ENCODE assay signal across 1 cellular context in genomic region chr3:87227104-87227834, GRCh38.
TF ChIP-seq lines count a peak whose summit lies in the region.

A gene with protein sequence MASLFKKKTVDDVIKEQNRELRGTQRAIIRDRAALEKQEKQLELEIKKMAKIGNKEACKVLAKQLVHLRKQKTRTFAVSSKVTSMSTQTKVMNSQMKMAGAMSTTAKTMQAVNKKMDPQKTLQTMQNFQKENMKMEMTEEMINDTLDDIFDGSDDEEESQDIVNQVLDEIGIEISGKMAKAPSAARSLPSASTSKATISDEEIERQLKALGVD (plus strand): TSS chr3:87227309. CDS start chr3:87227523, 214 bp downstream.

TF ChIP-seq in GM12878, 131 proteins besides CTCF, POLR2A, EP300 and RAD21 (continued from another document and continues in another):
- TF ChIP-seq MTA2 (IDR thresholded peaks at IDR 0.05; ENCODE audit: low read depth) (no peak), PAX8 (IDR thresholded peaks at IDR 0.05) (no peak), MEF2A (IDR thresholded peaks at IDR 0.05; ENCODE audit: insufficient read depth, low read depth, low read length) (no peak), CHD2 (IDR thresholded peaks at IDR 0.05; ENCODE audit: borderline replicate concordance, low read depth, low read length) (no peak), CHD1 (IDR thresholded peaks at IDR 0.05; ENCODE audit: low read depth, low read length) (no peak), BRCA1 (IDR thresholded peaks at IDR 0.05; ENCODE audit: low read depth, low read length) (no peak), IKZF1 (conservative IDR thresholded peaks at IDR 0.05) (peak; percentile 96), SMC3 (IDR thresholded peaks at IDR 0.05; ENCODE audit: borderline replicate concordance, low read length) (no peak), YY1 (IDR thresholded peaks at IDR 0.05; ENCODE audit: low read depth, low read length) (no peak), KLF5 (IDR thresholded peaks at IDR 0.05; ENCODE audit: partially characterized antibody) (no peak), SP1 (IDR thresholded peaks at IDR 0.05; ENCODE audit: low read depth, low read length) (no peak), MYC (IDR thresholded peaks at IDR 0.05; ENCODE audit: insufficient read depth, insufficient read length, insufficient replicate concordance, low read length, severe bottlenecking) (no peak), USF1 (IDR thresholded peaks at IDR 0.05; ENCODE audit: borderline replicate concordance, extremely low read length, insufficient read depth, low read depth, low read length) (peak; percentile 29), REST (IDR thresholded peaks at IDR 0.05; ENCODE audit: low read depth, low read length) (no peak), RBBP5 (conservative IDR thresholded peaks at IDR 0.05) (no peak), RUNX3 (IDR thresholded peaks at IDR 0.05; ENCODE audit: low read length) (peak; percentile 58; the same call in 1 of the 2 replicates), FOXM1 (IDR thresholded peaks at IDR 0.05; ENCODE audit: low read depth, low read length) (no peak), HSF1 (IDR thresholded peaks at IDR 0.05; ENCODE audit: low read depth, low read length) (no peak), ZZZ3 (IDR thresholded peaks at IDR 0.05; ENCODE audit: control insufficient read depth, insufficient read length, low read depth) (no peak), RELA (IDR thresholded peaks at IDR 0.05; ENCODE audit: borderline replicate concordance, partially characterized antibody) (no peak), GABPA (IDR thresholded peaks at IDR 0.05; ENCODE audit: low read depth) (no peak), MXI1 (IDR thresholded peaks at IDR 0.05; ENCODE audit: low read depth, low read length) (peak; percentile 19; the same call in 1 of the 2 replicates), JUNB (IDR thresholded peaks at IDR 0.05) (no peak), IKZF2 (IDR thresholded peaks at IDR 0.05) (peak in 1 of 2 experiments; percentile 60; a peak in 3 of 4 replicates), EED (IDR thresholded peaks at IDR 0.05; ENCODE audit: low read depth) (0 out of 2 replicates have a peak, but pooled peaks have one; percentile 22), TARDBP (IDR thresholded peaks at IDR 0.05; ENCODE audit: borderline replicate concordance) (no peak), CBFB (IDR thresholded peaks at IDR 0.05; ENCODE audit: low read depth) (no peak; the same call in 1 of the 2 replicates), SREBF2 (IDR thresholded peaks at IDR 0.05; ENCODE audit: low read length) (no peak), FOS (IDR thresholded peaks at IDR 0.05; ENCODE audit: borderline replicate concordance, extremely low read depth, insufficient read length) (no peak), BMI1 (IDR thresholded peaks at IDR 0.05; ENCODE audit: borderline replicate concordance) (no peak), ESRRA (IDR thresholded peaks at IDR 0.05; ENCODE audit: low read length) (no peak), NRF1 (conservative IDR thresholded peaks at IDR 0.05; ENCODE audit: low read depth, low read length) (peak; percentile 84), TCF3 (IDR thresholded peaks at IDR 0.05; ENCODE audit: borderline replicate concordance, insufficient read depth, low read depth, low read length) (no peak), EGR1 (IDR thresholded peaks at IDR 0.05; ENCODE audit: borderline replicate concordance in 1 of 2, low read depth in 2 of 2, low read length in 2 of 2) (no peak), CEBPB (IDR thresholded peaks at IDR 0.05; ENCODE audit: borderline replicate concordance in 1 of 2, low read depth in 2 of 2, low read length in 2 of 2) (no peak), NKRF (conservative IDR thresholded peaks at IDR 0.05) (0 out of 2 replicates have a peak, but pooled peaks have one; percentile 49), NR2F1 (conservative IDR thresholded peaks at IDR 0.05) (0 out of 2 replicates have a peak, but pooled peaks have one; percentile 10), BHLHE40 (IDR thresholded peaks at IDR 0.05; ENCODE audit: borderline replicate concordance in 1 of 2, low read depth in 2 of 2, low read length in 1 of 2) (peak; percentile 91 to 94), DPF2 (IDR thresholded peaks at IDR 0.05) (peak; percentile 35; the same call in 1 of the 2 replicates), ZNF217 (IDR thresholded peaks at IDR 0.05) (no peak), ZNF687 (IDR thresholded peaks at IDR 0.05) (peak; percentile 43; the same call in 1 of the 2 replicates), NFYA (IDR thresholded peaks at IDR 0.05; ENCODE audit: borderline replicate concordance, low read depth, low read length) (no peak), POU2F2 (IDR thresholded peaks at IDR 0.05; ENCODE audit: borderline replicate concordance, low read depth, low read length) (peak; percentile 55; the same call in 1 of the 3 replicates), IRF4 (IDR thresholded peaks at IDR 0.05; ENCODE audit: low read depth, low read length) (no peak), SIX5 (IDR thresholded peaks at IDR 0.05; ENCODE audit: low read depth, low read length, severe bottlenecking) (peak; percentile 48), ZNF274 (IDR thresholded peaks at IDR 0.05; ENCODE audit: insufficient read depth, insufficient read length) (no peak), SMARCA5 (IDR thresholded peaks at IDR 0.05) (no peak)
- TF ChIP-seq, protein P1, sequence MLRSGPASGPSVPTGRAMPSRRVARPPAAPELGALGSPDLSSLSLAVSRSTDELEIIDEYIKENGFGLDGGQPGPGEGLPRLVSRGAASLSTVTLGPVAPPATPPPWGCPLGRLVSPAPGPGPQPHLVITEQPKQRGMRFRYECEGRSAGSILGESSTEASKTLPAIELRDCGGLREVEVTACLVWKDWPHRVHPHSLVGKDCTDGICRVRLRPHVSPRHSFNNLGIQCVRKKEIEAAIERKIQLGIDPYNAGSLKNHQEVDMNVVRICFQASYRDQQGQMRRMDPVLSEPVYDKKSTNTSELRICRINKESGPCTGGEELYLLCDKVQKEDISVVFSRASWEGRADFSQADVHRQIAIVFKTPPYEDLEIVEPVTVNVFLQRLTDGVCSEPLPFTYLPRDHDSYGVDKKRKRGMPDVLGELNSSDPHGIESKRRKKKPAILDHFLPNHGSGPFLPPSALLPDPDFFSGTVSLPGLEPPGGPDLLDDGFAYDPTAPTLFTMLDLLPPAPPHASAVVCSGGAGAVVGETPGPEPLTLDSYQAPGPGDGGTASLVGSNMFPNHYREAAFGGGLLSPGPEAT (IDR thresholded peaks at IDR 0.05; ENCODE audit: low read depth): no peak; the same call in 1 of the 2 replicates
- TF ChIP-seq, protein P2, sequence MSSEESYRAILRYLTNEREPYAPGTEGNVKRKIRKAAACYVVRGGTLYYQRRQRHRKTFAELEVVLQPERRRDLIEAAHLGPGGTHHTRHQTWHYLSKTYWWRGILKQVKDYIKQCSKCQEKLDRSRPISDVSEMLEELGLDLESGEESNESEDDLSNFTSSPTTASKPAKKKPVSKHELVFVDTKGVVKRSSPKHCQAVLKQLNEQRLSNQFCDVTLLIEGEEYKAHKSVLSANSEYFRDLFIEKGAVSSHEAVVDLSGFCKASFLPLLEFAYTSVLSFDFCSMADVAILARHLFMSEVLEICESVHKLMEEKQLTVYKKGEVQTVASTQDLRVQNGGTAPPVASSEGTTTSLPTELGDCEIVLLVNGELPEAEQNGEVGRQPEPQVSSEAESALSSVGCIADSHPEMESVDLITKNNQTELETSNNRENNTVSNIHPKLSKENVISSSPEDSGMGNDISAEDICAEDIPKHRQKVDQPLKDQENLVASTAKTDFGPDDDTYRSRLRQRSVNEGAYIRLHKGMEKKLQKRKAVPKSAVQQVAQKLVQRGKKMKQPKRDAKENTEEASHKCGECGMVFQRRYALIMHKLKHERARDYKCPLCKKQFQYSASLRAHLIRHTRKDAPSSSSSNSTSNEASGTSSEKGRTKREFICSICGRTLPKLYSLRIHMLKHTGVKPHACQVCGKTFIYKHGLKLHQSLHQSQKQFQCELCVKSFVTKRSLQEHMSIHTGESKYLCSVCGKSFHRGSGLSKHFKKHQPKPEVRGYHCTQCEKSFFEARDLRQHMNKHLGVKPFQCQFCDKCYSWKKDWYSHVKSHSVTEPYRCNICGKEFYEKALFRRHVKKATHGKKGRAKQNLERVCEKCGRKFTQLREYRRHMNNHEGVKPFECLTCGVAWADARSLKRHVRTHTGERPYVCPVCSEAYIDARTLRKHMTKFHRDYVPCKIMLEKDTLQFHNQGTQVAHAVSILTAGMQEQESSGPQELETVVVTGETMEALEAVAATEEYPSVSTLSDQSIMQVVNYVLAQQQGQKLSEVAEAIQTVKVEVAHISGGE (CRISPR knock-in tag; IDR thresholded peaks at IDR 0.05): no peak
